21 cellular contexts compared by ENCODE assay signal in genomic region chr16:270381-271255, GRCh38. TPM values are rescaled to one million over a fixed set of nuclear protein-coding genes. Genes with fewer than 3 reads are reported as not detected.
DNase-seq lines count a peak whose midpoint lies in the region; ATAC-seq, FAIRE-seq and TF ChIP-seq lines count a peak whose summit lies in the region.
"Had no signal": no experiment of that assay in that cellular context is flagged by ENCODE, and none has a peak within 500 bp of the region (broad histone marks: within the 10 kb centered on the region; RNA-seq: fewer than 3 reads in every experiment).

No MANE protein-coding gene starts in this region.

- ATAC-seq in Right ventricle myocardium inferior (no peak), Right ventricle myocardium superior (ENCODE audit: poor library complexity) (no peak), pancreas (no peak), GM19328 (IDR thresholded peaks at IDR 0.05; ENCODE audit: unreplicated experiment) (no peak)
- ATAC-seq: GM12878, HepG2 had no signal

- no peak for TF ChIP-seq CTCF in pancreas (IDR thresholded peaks at IDR 0.05)

- H3K4me3 ChIP-seq in pancreas, result no peak overlapping the region
- H3K4me3 ChIP-seq: BLaER1, GM12878, HAP-1 had no signal

- no peaks in the 10 kb centered on the region for H3K27me3 ChIP-seq in pancreas

- WGBS in pancreas, 2 donors, result 71 to 80% methylated on average over 29 to 34 of the region's 34 CpGs

- peak; percentile 57 for DNase-seq in Right ventricle myocardium inferior (ENCODE audit: missing footprints)
- no peak for DNase-seq in Right ventricle myocardium superior
- peak; percentile 43 for DNase-seq in islet precursor cell
- DNase-seq in pancreas, result peak in 4 of 6 donors; percentile 16 to 77 (median 50)
- no peak for DNase-seq in NAMALWA (ENCODE audit: low spot score)
- DNase-seq in cerebellum (ENCODE audit: low spot score), result no peak
- DNase-seq: 8988T; CD4-positive, alpha-beta memory T cell; DMS153; DMS79; GF-D8 had no signal

- no peaks in the 10 kb centered on the region for H3K36me3 ChIP-seq in pancreas
- H3K36me3 ChIP-seq: HAP-1 had no signal

- peak overlapping the region in 1 of 4 donors; percentile 15 for H3K27ac ChIP-seq in pancreas
- H3K27ac ChIP-seq: BLaER1 had no signal

- FAIRE-seq in pancreas (lab: Jason Lieb, UNC), result no peak
- FAIRE-seq: GM12878, H1, HepG2 had no signal

- H3K4me1 ChIP-seq in pancreas, result peaks cover 0 to 17% (median 13%) of the 10 kb centered on the region in 3 donors
- H3K4me1 ChIP-seq: HAP-1 had no signal

- H3K9me3 ChIP-seq in pancreas, result no peaks in the 10 kb centered on the region
- H3K9me3 ChIP-seq: BLaER1, HAP-1 had no signal

- intact Hi-C loops in Right ventricle myocardium inferior (cut with DNase I), result no loop called here
- intact Hi-C loops in Right ventricle myocardium superior (cut with DNase I), result no loop called here
- intact Hi-C loops in pancreas (cut with DNase I), result no loop called here

RNA-seq across cellular contexts. Expression of gene RGS11, which starts 5.1 kb away (rescaled TPM):
- total RNA-seq in Right ventricle myocardium inferior (15.4 TPM), Right ventricle myocardium superior (12.5 TPM), pancreas (10 to 100 TPM in 1 of 6 donors, 1 to 10 TPM in 5; 4.5 to 14.0 (median 8.0) TPM), cerebellum (10.1 TPM)
- polyA plus RNA-seq in pancreas, result 10 to 100 TPM; 42.9 to 47.2 TPM
- total RNA-seq: A673, GM12878, HepG2 had no signal
- polyA plus RNA-seq: CD14-positive monocyte; CD4-positive, alpha-beta memory T cell had no signal

RNA-seq across cellular contexts. Expression of gene ARHGDIG, which starts 9.8 kb away (rescaled TPM):
- total RNA-seq in Right ventricle myocardium inferior, result 9.3 TPM
- total RNA-seq in Right ventricle myocardium superior, result 9.3 TPM
- total RNA-seq in pancreas, result 10 to 100 TPM in 5 of 6 donors, 1 to 10 TPM in 1; 5.6 to 62.8 (median 50.7) TPM
- 100 to 1,000 TPM in 1 of 2 donors, 10 to 100 TPM in 1; 35.6 to 165 TPM for polyA plus RNA-seq in pancreas
- 19.4 TPM for total RNA-seq in cerebellum
- total RNA-seq: Daoy, GM12878 had no signal
- polyA plus RNA-seq: AG04450; CD14-positive monocyte; CD4-positive, alpha-beta memory T cell; GM12878 had no signal

RNA-seq across cellular contexts. Expression of gene PDIA2, which starts 12.3 kb away (rescaled TPM):
- 1.6 TPM for total RNA-seq in Right ventricle myocardium inferior
- 1.8 TPM for total RNA-seq in Right ventricle myocardium superior
- total RNA-seq in pancreas, result 1,000 to 10,000 TPM in 3 of 6 donors, 100 to 1,000 TPM in 2, 10 to 100 TPM in 1; 13.0 to 1,352 (median 889) TPM
- polyA plus RNA-seq in pancreas, result 1,000 to 10,000 TPM; 1,758 to 3,084 TPM
- 2.7 TPM for total RNA-seq in cerebellum
- total RNA-seq: A673; CD4-positive, alpha-beta memory T cell had no signal
- polyA plus RNA-seq: CD14-positive monocyte; CD4-positive, alpha-beta memory T cell had no signal

RNA-seq across cellular contexts. Expression of gene FAM234A, which starts 36.0 kb away (rescaled TPM):
- total RNA-seq in Right ventricle myocardium inferior (144 TPM), Right ventricle myocardium superior (135 TPM), pancreas (10 to 100 TPM; 34.2 to 51.2 (median 39.7) TPM), cerebellum (29.3 TPM)
- 10 to 100 TPM; 39.1 to 49.7 TPM for polyA plus RNA-seq in pancreas

RNA-seq across cellular contexts. Expression of gene LUC7L, which starts 41.4 kb away (rescaled TPM):
- total RNA-seq in Right ventricle myocardium inferior (23.5 TPM), Right ventricle myocardium superior (25.0 TPM), pancreas (10 to 100 TPM; 20.6 to 54.4 (median 31.8) TPM), cerebellum (126 TPM)
- polyA plus RNA-seq in pancreas, result 100 to 1,000 TPM; 273 to 333 TPM

Comparison
In these comparisons a context has a peak if more than half of its experiments do, and no peak if none do; other contexts are left out.
1. DNase-seq: peak in Right ventricle myocardium inferior (single experiment), islet precursor cell (single experiment) and pancreas (4 of 6); none in Right ventricle myocardium superior (single experiment), NAMALWA (single experiment) and cerebellum (single experiment).